In the genomic region with DNA sequence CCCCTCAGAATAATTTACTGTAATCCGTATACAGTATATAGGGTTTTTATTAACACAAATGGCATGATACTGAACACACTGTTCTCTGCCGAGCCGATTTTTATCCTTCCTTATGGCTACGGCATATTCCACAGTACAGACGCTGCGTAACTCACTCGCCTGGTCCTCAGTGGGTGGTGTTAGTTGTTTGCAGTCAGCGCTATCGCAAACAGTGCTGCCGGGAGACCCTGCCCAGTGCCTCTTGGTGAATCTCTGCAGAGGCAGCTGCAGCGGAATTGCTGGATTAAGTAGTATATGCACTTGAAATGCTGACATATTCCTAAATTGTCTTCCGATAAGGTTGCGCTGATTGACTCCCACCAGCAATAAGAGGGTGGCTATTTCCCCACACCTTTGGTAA, we compare ENCODE assay signal across 17 cellular contexts.
"Had no signal": no experiment of that assay in that cellular context is flagged by ENCODE, and none has a peak within 500 bp of the region (broad histone marks: within the 10 kb centered on the region; RNA-seq: fewer than 3 reads in every experiment).

No MANE protein-coding gene starts in this region.

- H3K4me1 ChIP-seq: heart left ventricle had no signal

- DNase-seq: activated CD4-positive, alpha-beta T cell treated with anti-CD3 and anti-CD28 coated beads for 4 hours; activated CD8-positive, alpha-beta memory T cell treated with anti-CD3 and anti-CD28 coated beads, Interleukin-2, amount 10 ng/mL, durations not matched to agents 7 days and 5 days; activated naive CD4-positive, alpha-beta T cell; activated naive CD8-positive, alpha-beta T cell treated with anti-CD3 and anti-CD28 coated beads for 36 hours; amniotic stem cell; effector CD8-positive, alpha-beta T cell; heart left ventricle; immature natural killer cell; left ventricle myocardium superior; occipital lobe; retina; spleen; stimulated activated CD4-positive, alpha-beta T cell treated with anti-CD3 and anti-CD28 coated beads, Interleukin-4, amount 100 ng/mL, for 4 hours had no signal

- H3K36me3 ChIP-seq: gastroesophageal sphincter, heart left ventricle, spleen had no signal

- H3K27ac ChIP-seq: gastroesophageal sphincter, heart left ventricle, spleen had no signal

- ATAC-seq: activated CD8-positive, alpha-beta memory T cell treated with anti-CD3 and anti-CD28 coated beads, Interleukin-2, amount 10 ng/mL, durations not matched to agents 7 days and 5 days; activated T-helper 17 cell treated with anti-CD3 and anti-CD28 coated beads, Interleukin-2, amount 50 U/mL, for 72 hours; esophagus mucosa; gastroesophageal sphincter; heart left ventricle; left ventricle myocardium superior; stimulated activated memory B cell treated with anti-CD40 and anti-IgM and Interleukin-4, amounts not matched to agents 10 μg/mL and 1 μg/mL and 100 μg/mL, for 72 hours had no signal

- H3K4me3 ChIP-seq: gastroesophageal sphincter, heart left ventricle, spleen had no signal

- H3K9me3 ChIP-seq: gastroesophageal sphincter, heart left ventricle, spleen had no signal
